In genomic region chr4:185343726-185344581, GRCh38 we compare ENCODE assay signal across 1 cellular context.
TF ChIP-seq lines count a peak whose summit lies in the region.

No MANE protein-coding gene starts in this region.

TF ChIP-seq in HepG2, 621 proteins besides CTCF, POLR2A, EP300 and RAD21 (continued from another document):
- TF ChIP-seq HNF1A (IDR thresholded peaks at IDR 0.05; ENCODE audit: low read depth) = no peak
- no peak for TF ChIP-seq HNF1A (CRISPR knock-in tag; IDR thresholded peaks at IDR 0.05; ENCODE audit: borderline replicate concordance)
- no peak for TF ChIP-seq HHEX (CRISPR knock-in tag; IDR thresholded peaks at IDR 0.05)
- TF ChIP-seq CHD4 (IDR thresholded peaks at IDR 0.05; ENCODE audit: borderline replicate concordance, low read length) = no peak
